In the genomic region with DNA sequence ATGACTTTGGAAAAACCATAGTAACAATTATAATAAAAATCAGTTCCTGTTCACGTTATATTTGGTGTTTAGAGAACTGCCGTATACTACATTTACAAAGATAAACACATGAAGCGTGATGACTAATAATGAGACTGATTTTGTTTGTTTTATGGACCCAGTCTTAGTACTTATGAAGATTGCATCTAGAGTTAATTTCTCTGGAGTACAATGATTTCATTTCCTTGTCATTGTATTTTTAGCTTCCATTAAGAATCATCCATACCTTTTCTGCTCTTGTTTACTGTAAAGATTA, we compare ENCODE assay signal across 14 cellular contexts. TPM values are rescaled to one million over a fixed set of nuclear protein-coding genes. Genes with fewer than 3 reads are reported as not detected.
"Had no signal": no experiment of that assay in that cellular context is flagged by ENCODE, and none has a peak within 500 bp of the region (broad histone marks: within the 10 kb centered on the region; RNA-seq: fewer than 3 reads in every experiment).

No MANE protein-coding gene starts in this region.

- H3K9me3 ChIP-seq: gastrocnemius medialis, pancreas, thyroid gland had no signal

- H3K27ac ChIP-seq: pancreas, thyroid gland had no signal

- ATAC-seq: effector memory CD8-positive, alpha-beta T cell; gastrocnemius medialis; left colon; pancreas; stimulated activated naive B cell treated with anti-CD40 and anti-IgM and Interleukin-4, amounts not matched to agents 10 μg/mL and 1 μg/mL and 100 μg/mL, for 72 hours had no signal

- DNase-seq: activated CD4-positive, alpha-beta T cell treated with anti-CD3 and anti-CD28 coated beads, Interleukin-2, amount 10 ng/mL, durations not matched to agents 7 days and 5 days; activated CD8-positive, alpha-beta memory T cell treated with anti-CD3 and anti-CD28 coated beads for 24 hours; activated naive CD4-positive, alpha-beta T cell; activated naive CD8-positive, alpha-beta T cell treated with anti-CD3 and anti-CD28 coated beads, Interleukin-2, amount 10 ng/mL, durations not matched to agents 7 days and 5 days; cerebellar nuclear complex; effector memory CD8-positive, alpha-beta T cell; gastrocnemius medialis; left colon; naive B cell; pancreas; stimulated activated CD4-positive, alpha-beta T cell treated with anti-CD3 and anti-CD28 coated beads, Interleukin-4, amount 100 ng/mL, for 1 hour; stimulated activated naive B cell treated with anti-CD40 and anti-IgM and Interleukin-4, amounts not matched to agents 10 μg/mL and 1 μg/mL and 100 μg/mL, for 72 hours; T-helper 9 cell; thyroid gland had no signal

- H3K4me3 ChIP-seq: gastrocnemius medialis, pancreas, thyroid gland had no signal

- H3K36me3 ChIP-seq: gastrocnemius medialis, pancreas, thyroid gland had no signal

RNA-seq across cellular contexts. Expression of a gene that starts 2.9 kb away (rescaled TPM):
- total RNA-seq: activated CD4-positive, alpha-beta T cell treated with anti-CD3 and anti-CD28 coated beads, Interleukin-2, amount 10 ng/mL, durations not matched to agents 7 days and 5 days had no signal
